1 cellular context compared by ENCODE assay signal in genomic region chr4:15938640-15939039, GRCh38.
TF ChIP-seq lines count a peak whose summit lies in the region.

Gene FGFBP1 (minus strand): TSS chr4:15938740. CDS start chr4:15936632, 2,108 bp downstream.

TF ChIP-seq in GM23338, 12 proteins besides CTCF, POLR2A, EP300 and RAD21 (continued from another document):
- no peak for TF ChIP-seq REST (IDR thresholded peaks at IDR 0.05; ENCODE audit: unreplicated experiment)
- TF ChIP-seq ETS1 (IDR thresholded peaks at IDR 0.05) = no peak
